Comparison of ENCODE assay signal across 10 cellular contexts in the genomic region with DNA sequence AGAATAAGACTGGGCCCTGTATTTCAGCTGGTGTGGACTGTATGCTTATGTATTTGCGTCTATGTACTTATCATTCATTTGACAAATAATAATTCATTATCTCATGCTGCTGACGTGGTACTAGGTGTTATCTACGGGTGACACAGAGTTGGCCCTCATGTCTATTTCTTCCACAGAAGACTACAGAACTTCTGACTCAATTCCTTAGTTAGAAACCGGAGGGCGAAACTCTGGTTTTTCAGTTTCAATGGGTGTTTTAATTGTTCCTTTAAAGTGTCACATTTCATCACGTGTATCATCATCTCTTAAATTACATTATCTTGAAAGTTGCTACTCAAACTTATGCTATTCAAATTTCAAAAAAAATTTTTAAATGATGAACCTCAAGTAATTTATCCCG.
A peak's percentile ranks its signal among the peaks of the same experiment; 100 is the strongest.
DNase-seq lines count a peak whose midpoint lies in the region; ATAC-seq, FAIRE-seq and TF ChIP-seq lines count a peak whose summit lies in the region.
"Had no signal": no experiment of that assay in that cellular context is flagged by ENCODE, and none has a peak within 500 bp of the region (broad histone marks: within the 10 kb centered on the region; RNA-seq: fewer than 3 reads in every experiment).

No MANE protein-coding gene starts in this region.

- FAIRE-seq in D721Med (lab: Jason Lieb, UNC), result no peak

- H3K9me3 ChIP-seq in effector memory CD4-positive, alpha-beta T cell (ENCODE audit: control insufficient read depth, low read length), result no peaks in the 10 kb centered on the region

- peak; percentile 60 for ATAC-seq in GM18519 (IDR thresholded peaks at IDR 0.05; ENCODE audit: low FRiP score, unreplicated experiment)
- ATAC-seq in GM21515 (IDR thresholded peaks at IDR 0.05; ENCODE audit: unreplicated experiment), result peak; percentile 60
- ATAC-seq in HG03439 (IDR thresholded peaks at IDR 0.05; ENCODE audit: unreplicated experiment), result peak; percentile 69
- peak; percentile 62 to 74 for ATAC-seq in activated naive CD4-positive, alpha-beta T cell treated with anti-CD3 and anti-CD28 coated beads, Interleukin-2, amount 50 U/mL, for 72 hours

- H3K4me1 ChIP-seq in effector memory CD4-positive, alpha-beta T cell (ENCODE audit: control insufficient read depth, insufficient read depth, low read length, poor library complexity, severe bottlenecking), result no peaks in the 10 kb centered on the region

- DNase-seq in activated naive CD4-positive, alpha-beta T cell treated with anti-CD3 and anti-CD28 coated beads, Interleukin-2, amount 50 U/mL, for 72 hours (ENCODE audit: low spot score in 2 of 2), result peak in 1 of 2 donors; percentile 46
- DNase-seq in D721Med (ENCODE audit: insufficient read length, low spot score), result no peak
- no peak for DNase-seq in putamen (ENCODE audit: low spot score)
- no peak for DNase-seq in NCI-H82 treated with DMSO at 0.1 percent for 48 hours (lab: John Stamatoyannopoulos, UW; ENCODE audit: unreplicated experiment)
- DNase-seq in effector memory CD4-positive, alpha-beta T cell, result no peak
- DNase-seq: NCI-H1048 had no signal

- H3K27ac ChIP-seq in effector memory CD4-positive, alpha-beta T cell (ENCODE audit: insufficient read depth, low read length, poor library complexity, severe bottlenecking), result no peak overlapping the region
- H3K27ac ChIP-seq: epithelial cell of prostate had no signal

- H3K27ac Mint-ChIP-seq in activated naive CD4-positive, alpha-beta T cell treated with anti-CD3 and anti-CD28 coated beads, Interleukin-2, amount 50 U/mL, for 72 hours, result peak overlapping the region in 1 of 2 donors; percentile 94

- no peaks in the 10 kb centered on the region for H3K36me3 Mint-ChIP-seq in activated naive CD4-positive, alpha-beta T cell treated with anti-CD3 and anti-CD28 coated beads, Interleukin-2, amount 50 U/mL, for 72 hours

- H3K4me3 ChIP-seq in effector memory CD4-positive, alpha-beta T cell (ENCODE audit: insufficient read depth, low read depth, low read length, poor library complexity, severe bottlenecking), result no peak overlapping the region

- TF ChIP-seq CTCF in D721Med (IDR thresholded peaks at IDR 0.05; ENCODE audit: insufficient read depth, missing control alignments), result no peak

- peaks cover 0 to 3% of the 10 kb centered on the region in 2 donors for H3K9me3 Mint-ChIP-seq in activated naive CD4-positive, alpha-beta T cell treated with anti-CD3 and anti-CD28 coated beads, Interleukin-2, amount 50 U/mL, for 72 hours

- no peaks in the 10 kb centered on the region for H3K27me3 ChIP-seq in effector memory CD4-positive, alpha-beta T cell (replicated peaks; ENCODE audit: control insufficient read depth, insufficient read depth, low read length, poor library complexity, severe bottlenecking)

- no peaks in the 10 kb centered on the region for H3K36me3 ChIP-seq in effector memory CD4-positive, alpha-beta T cell (ENCODE audit: control insufficient read depth, insufficient read depth, low read length)
